ENCODE assay signal across 1 cellular context in the genomic region with DNA sequence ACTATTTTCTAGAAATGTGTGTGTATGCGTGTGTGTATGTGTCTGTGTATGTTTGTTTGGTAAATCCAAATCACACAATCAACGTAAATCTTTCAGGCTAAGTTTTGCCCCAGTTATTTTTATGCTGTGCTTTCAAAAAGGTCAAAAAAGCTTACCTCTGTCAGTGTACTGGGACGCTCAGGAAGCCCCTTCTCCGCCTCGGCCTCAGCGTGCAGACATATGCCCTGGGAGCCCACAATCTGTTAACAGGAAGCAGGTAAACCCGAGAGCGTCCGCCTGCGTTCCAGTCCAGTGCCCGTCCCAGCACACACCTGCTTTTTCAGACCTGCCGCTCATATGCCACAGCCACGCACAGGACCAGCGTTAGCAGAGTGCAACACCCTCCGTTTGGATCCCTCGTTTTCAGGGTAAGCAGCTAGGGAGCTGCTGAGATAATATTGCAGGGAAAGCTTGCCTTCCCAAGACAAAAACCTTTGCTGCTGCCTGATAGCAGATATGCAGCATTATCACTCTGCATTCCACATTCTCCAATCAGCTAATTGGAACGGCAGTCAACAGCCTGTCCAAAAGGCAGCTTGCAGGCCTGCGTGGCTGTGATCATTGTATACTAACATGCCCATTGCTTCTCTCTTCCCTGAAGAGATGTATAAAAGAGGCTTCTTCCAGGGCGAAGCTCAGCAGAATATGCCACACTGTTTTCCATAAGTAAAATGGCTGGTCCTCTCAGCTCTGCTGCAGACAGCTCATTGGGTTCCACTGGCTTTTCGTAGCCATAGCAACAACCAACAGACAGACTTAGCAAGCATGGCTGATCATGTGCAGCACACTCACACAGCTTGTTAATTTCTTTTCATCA.
A peak's percentile ranks its signal among the peaks of the same experiment; 100 is the strongest.
TF ChIP-seq lines count a peak whose summit lies in the region.

A gene with protein sequence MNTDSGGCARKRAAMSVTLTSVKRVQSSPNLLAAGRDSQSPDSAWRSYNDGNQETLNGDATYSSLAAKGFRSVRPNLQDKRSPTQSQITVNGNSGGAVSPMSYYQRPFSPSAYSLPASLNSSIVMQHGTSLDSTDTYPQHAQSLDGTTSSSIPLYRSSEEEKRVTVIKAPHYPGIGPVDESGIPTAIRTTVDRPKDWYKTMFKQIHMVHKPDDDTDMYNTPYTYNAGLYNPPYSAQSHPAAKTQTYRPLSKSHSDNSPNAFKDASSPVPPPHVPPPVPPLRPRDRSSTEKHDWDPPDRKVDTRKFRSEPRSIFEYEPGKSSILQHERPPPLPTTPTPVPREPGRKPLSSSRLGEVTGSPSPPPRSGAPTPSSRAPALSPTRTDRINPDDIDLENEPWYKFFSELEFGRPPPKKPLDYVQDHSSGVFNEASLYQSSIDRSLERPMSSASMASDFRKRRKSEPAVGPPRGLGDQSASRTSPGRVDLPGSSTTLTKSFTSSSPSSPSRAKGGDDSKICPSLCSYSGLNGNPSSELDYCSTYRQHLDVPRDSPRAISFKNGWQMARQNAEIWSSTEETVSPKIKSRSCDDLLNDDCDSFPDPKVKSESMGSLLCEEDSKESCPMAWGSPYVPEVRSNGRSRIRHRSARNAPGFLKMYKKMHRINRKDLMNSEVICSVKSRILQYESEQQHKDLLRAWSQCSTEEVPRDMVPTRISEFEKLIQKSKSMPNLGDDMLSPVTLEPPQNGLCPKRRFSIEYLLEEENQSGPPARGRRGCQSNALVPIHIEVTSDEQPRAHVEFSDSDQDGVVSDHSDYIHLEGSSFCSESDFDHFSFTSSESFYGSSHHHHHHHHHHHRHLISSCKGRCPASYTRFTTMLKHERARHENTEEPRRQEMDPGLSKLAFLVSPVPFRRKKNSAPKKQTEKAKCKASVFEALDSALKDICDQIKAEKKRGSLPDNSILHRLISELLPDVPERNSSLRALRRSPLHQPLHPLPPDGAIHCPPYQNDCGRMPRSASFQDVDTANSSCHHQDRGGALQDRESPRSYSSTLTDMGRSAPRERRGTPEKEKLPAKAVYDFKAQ (N-terminal part only) (minus strand): TSS at position 686 of the 856 bp plus-strand sequence. CDS start 121,623 bp downstream, outside the sequence.

TF ChIP-seq in HepG2, 621 proteins besides CTCF, POLR2A, EP300 and RAD21 (continued from another document and continues in another):
- TF ChIP-seq, protein P1, sequence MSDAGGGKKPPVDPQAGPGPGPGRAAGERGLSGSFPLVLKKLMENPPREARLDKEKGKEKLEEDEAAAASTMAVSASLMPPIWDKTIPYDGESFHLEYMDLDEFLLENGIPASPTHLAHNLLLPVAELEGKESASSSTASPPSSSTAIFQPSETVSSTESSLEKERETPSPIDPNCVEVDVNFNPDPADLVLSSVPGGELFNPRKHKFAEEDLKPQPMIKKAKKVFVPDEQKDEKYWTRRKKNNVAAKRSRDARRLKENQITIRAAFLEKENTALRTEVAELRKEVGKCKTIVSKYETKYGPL (CRISPR knock-in tag; IDR thresholded peaks at IDR 0.05): no peak
- TF ChIP-seq MBD4 (IDR thresholded peaks at IDR 0.05; ENCODE audit: borderline replicate concordance, low read length) (peak; percentile 61; the same call in 1 of the 2 replicates), RORA (CRISPR knock-in tag; IDR thresholded peaks at IDR 0.05) (no peak), SNAI1 (CRISPR knock-in tag; IDR thresholded peaks at IDR 0.05; ENCODE audit: borderline replicate concordance) (no peak), ZFP62 (CRISPR knock-in tag; IDR thresholded peaks at IDR 0.05) (no peak), FOXK1 (CRISPR knock-in tag; IDR thresholded peaks at IDR 0.05; ENCODE audit: borderline replicate concordance, low read depth) (no peak), ZFP82 (CRISPR knock-in tag; IDR thresholded peaks at IDR 0.05; ENCODE audit: borderline replicate concordance) (no peak), TOPORS (CRISPR knock-in tag; IDR thresholded peaks at IDR 0.05) (no peak), ZKSCAN8 (CRISPR knock-in tag; IDR thresholded peaks at IDR 0.05; ENCODE audit: borderline replicate concordance) (no peak), ZNF350 (CRISPR knock-in tag; IDR thresholded peaks at IDR 0.05; ENCODE audit: borderline replicate concordance, low read depth) (peak; percentile 44; the same call in 1 of the 2 replicates), HNRNPUL1 (IDR thresholded peaks at IDR 0.05; ENCODE audit: low read depth, low read length) (no peak), GABPA (IDR thresholded peaks at IDR 0.05; ENCODE audit: low read depth, low read length) (no peak), GABPA (CRISPR knock-in tag; IDR thresholded peaks at IDR 0.05; ENCODE audit: low read depth) (peak; percentile 37; the same call in 1 of the 2 replicates), ZNF335 (CRISPR knock-in tag; IDR thresholded peaks at IDR 0.05) (no peak), MYC (CRISPR knock-in tag; IDR thresholded peaks at IDR 0.05; ENCODE audit: borderline replicate concordance) (peak; percentile 58; the same call in 1 of the 2 replicates), ZSCAN29 (CRISPR knock-in tag; conservative IDR thresholded peaks at IDR 0.05) (no peak), SMAD1 (CRISPR knock-in tag; IDR thresholded peaks at IDR 0.05; ENCODE audit: borderline replicate concordance, low read depth) (no peak), ZNF205 (CRISPR knock-in tag; IDR thresholded peaks at IDR 0.05) (peak; percentile 43; the same call in 1 of the 2 replicates), RFX3 (CRISPR knock-in tag; IDR thresholded peaks at IDR 0.05) (peak; percentile 94), KDM4B (CRISPR knock-in tag; IDR thresholded peaks at IDR 0.05) (no peak), SETDB1 (CRISPR knock-in tag; IDR thresholded peaks at IDR 0.05; ENCODE audit: borderline replicate concordance) (no peak), JARID2 (CRISPR knock-in tag; IDR thresholded peaks at IDR 0.05; ENCODE audit: insufficient replicate concordance) (peak; percentile 22), MED8 (CRISPR knock-in tag; IDR thresholded peaks at IDR 0.05; ENCODE audit: insufficient replicate concordance) (no peak), MED13 (CRISPR knock-in tag; IDR thresholded peaks at IDR 0.05) (no peak), NCOA5 (CRISPR knock-in tag; IDR thresholded peaks at IDR 0.05) (no peak)
- TF ChIP-seq, protein P2, sequence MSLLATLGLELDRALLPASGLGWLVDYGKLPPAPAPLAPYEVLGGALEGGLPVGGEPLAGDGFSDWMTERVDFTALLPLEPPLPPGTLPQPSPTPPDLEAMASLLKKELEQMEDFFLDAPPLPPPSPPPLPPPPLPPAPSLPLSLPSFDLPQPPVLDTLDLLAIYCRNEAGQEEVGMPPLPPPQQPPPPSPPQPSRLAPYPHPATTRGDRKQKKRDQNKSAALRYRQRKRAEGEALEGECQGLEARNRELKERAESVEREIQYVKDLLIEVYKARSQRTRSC (CRISPR knock-in tag; IDR thresholded peaks at IDR 0.05; ENCODE audit: low read depth): no peak
- TF ChIP-seq, protein P3, sequence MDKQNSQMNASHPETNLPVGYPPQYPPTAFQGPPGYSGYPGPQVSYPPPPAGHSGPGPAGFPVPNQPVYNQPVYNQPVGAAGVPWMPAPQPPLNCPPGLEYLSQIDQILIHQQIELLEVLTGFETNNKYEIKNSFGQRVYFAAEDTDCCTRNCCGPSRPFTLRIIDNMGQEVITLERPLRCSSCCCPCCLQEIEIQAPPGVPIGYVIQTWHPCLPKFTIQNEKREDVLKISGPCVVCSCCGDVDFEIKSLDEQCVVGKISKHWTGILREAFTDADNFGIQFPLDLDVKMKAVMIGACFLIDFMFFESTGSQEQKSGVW (CRISPR knock-in tag; IDR thresholded peaks at IDR 0.05; ENCODE audit: borderline replicate concordance): no peak
- TF ChIP-seq, protein P4, sequence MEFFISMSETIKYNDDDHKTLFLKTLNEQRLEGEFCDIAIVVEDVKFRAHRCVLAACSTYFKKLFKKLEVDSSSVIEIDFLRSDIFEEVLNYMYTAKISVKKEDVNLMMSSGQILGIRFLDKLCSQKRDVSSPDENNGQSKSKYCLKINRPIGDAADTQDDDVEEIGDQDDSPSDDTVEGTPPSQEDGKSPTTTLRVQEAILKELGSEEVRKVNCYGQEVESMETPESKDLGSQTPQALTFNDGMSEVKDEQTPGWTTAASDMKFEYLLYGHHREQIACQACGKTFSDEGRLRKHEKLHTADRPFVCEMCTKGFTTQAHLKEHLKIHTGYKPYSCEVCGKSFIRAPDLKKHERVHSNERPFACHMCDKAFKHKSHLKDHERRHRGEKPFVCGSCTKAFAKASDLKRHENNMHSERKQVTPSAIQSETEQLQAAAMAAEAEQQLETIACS (CRISPR knock-in tag; IDR thresholded peaks at IDR 0.05): no peak
- TF ChIP-seq, protein P5, sequence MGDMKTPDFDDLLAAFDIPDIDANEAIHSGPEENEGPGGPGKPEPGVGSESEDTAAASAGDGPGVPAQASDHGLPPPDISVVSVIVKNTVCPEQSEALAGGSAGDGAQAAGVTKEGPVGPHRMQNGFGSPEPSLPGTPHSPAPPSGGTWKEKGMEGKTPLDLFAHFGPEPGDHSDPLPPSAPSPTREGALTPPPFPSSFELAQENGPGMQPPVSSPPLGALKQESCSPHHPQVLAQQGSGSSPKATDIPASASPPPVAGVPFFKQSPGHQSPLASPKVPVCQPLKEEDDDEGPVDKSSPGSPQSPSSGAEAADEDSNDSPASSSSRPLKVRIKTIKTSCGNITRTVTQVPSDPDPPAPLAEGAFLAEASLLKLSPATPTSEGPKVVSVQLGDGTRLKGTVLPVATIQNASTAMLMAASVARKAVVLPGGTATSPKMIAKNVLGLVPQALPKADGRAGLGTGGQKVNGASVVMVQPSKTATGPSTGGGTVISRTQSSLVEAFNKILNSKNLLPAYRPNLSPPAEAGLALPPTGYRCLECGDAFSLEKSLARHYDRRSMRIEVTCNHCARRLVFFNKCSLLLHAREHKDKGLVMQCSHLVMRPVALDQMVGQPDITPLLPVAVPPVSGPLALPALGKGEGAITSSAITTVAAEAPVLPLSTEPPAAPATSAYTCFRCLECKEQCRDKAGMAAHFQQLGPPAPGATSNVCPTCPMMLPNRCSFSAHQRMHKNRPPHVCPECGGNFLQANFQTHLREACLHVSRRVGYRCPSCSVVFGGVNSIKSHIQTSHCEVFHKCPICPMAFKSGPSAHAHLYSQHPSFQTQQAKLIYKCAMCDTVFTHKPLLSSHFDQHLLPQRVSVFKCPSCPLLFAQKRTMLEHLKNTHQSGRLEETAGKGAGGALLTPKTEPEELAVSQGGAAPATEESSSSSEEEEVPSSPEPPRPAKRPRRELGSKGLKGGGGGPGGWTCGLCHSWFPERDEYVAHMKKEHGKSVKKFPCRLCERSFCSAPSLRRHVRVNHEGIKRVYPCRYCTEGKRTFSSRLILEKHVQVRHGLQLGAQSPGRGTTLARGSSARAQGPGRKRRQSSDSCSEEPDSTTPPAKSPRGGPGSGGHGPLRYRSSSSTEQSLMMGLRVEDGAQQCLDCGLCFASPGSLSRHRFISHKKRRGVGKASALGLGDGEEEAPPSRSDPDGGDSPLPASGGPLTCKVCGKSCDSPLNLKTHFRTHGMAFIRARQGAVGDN (CRISPR knock-in tag; IDR thresholded peaks at IDR 0.05): peak; percentile 87
- TF ChIP-seq, protein P6, sequence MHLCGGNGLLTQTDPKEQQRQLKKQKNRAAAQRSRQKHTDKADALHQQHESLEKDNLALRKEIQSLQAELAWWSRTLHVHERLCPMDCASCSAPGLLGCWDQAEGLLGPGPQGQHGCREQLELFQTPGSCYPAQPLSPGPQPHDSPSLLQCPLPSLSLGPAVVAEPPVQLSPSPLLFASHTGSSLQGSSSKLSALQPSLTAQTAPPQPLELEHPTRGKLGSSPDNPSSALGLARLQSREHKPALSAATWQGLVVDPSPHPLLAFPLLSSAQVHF (CRISPR knock-in tag; IDR thresholded peaks at IDR 0.05): no peak
- TF ChIP-seq, protein P7, sequence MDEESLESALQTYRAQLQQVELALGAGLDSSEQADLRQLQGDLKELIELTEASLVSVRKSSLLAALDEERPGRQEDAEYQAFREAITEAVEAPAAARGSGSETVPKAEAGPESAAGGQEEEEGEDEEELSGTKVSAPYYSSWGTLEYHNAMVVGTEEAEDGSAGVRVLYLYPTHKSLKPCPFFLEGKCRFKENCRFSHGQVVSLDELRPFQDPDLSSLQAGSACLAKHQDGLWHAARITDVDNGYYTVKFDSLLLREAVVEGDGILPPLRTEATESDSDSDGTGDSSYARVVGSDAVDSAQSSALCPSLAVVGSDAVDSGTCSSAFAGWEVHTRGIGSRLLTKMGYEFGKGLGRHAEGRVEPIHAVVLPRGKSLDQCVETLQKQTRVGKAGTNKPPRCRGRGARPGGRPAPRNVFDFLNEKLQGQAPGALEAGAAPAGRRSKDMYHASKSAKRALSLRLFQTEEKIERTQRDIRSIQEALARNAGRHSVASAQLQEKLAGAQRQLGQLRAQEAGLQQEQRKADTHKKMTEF (CRISPR knock-in tag; IDR thresholded peaks at IDR 0.05): no peak
- TF ChIP-seq, protein P8, sequence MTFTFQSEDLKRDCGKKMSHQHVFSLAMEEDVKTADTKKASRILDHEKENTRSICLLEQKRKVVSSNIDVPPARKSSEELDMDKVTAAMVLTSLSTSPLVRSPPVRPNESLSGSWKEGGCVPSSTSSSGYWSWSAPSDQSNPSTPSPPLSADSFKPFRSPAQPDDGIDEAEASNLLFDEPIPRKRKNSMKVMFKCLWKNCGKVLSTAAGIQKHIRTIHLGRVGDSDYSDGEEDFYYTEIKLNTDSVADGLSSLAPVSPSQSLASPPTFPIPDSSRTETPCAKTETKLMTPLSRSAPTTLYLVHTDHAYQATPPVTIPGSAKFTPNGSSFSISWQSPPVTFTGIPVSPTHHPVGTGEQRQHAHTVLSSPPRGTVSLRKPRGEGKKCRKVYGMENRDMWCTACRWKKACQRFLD (CRISPR knock-in tag; IDR thresholded peaks at IDR 0.05; ENCODE audit: borderline replicate concordance): no peak
- TF ChIP-seq, protein P9, sequence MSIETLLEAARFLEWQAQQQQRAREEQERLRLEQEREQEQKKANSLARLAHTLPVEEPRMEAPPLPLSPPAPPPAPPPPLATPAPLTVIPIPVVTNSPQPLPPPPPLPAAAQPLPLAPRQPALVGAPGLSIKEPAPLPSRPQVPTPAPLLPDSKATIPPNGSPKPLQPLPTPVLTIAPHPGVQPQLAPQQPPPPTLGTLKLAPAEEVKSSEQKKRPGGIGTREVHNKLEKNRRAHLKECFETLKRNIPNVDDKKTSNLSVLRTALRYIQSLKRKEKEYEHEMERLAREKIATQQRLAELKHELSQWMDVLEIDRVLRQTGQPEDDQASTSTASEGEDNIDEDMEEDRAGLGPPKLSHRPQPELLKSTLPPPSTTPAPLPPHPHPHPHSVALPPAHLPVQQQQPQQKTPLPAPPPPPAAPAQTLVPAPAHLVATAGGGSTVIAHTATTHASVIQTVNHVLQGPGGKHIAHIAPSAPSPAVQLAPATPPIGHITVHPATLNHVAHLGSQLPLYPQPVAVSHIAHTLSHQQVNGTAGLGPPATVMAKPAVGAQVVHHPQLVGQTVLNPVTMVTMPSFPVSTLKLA (IDR thresholded peaks at IDR 0.05): no peak
